Comparison of ENCODE assay signal across 8 cellular contexts in the genomic region with DNA sequence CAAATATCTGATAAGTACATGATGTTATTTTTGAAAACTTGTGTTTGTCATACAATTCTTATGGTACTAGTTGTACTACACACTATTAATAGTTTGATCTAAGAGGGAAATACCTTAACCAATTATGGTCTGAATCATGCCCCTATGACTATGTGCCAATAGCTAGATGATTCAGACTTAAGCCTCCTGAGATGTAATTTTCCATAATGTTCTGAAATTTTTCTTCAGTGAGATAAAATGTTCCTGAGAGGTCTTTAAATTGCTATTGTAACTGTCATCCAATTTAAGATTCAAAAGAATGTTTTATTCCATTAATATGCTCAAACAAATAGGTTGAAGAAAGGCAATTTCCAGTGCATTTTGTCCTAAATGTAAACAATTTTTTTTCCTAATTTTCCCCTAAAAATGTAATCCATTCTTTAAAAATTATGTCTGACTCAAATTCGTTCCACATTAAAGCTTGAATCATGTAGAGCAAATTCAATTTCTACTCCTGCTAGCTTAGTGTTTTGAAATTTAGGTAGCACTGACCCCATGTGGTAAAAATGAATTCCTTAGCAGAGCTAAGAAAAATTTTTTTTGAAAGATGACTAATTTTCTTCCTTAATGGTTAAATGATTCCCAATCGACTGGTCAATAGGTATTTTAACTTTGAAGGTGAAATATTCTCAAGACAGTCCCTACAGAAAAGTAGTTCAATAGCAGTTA. TPM values are rescaled to one million over a fixed set of nuclear protein-coding genes. Genes with fewer than 3 reads are reported as not detected.
A peak's percentile ranks its signal among the peaks of the same experiment; 100 is the strongest.
DNase-seq lines count a peak whose midpoint lies in the region; ATAC-seq and TF ChIP-seq lines count a peak whose summit lies in the region.

No MANE protein-coding gene starts in this region.

- no peak overlapping the region for H3K4me3 ChIP-seq in GM12875 (ENCODE audit: low read depth, low read length)

- no peak overlapping the region for H3K27ac ChIP-seq in RWPE1

- DNase-seq in A172 (ENCODE audit: low spot score) = peak; percentile 29
- peak; percentile 30 for DNase-seq in RWPE1 (ENCODE audit: low spot score)
- peak; percentile 7 for DNase-seq in globus pallidus (ENCODE audit: low spot score)
- no peak for DNase-seq in HUDEP-2 (lab: John Stamatoyannopoulos, UW; ENCODE audit: unreplicated experiment in 76 of 76)

- POLR2A ChIA-PET in RWPE1 (lab: Yijun Ruan, JAX; ENCODE audit: low non-redundant PET) = no interaction called here

- ATAC-seq in GM18873 (IDR thresholded peaks at IDR 0.05; ENCODE audit: low FRiP score, unreplicated experiment) (no peak), GM21825 (IDR thresholded peaks at IDR 0.05; ENCODE audit: unreplicated experiment) (no peak), HG03280 (IDR thresholded peaks at IDR 0.05; ENCODE audit: unreplicated experiment) (no peak)

- TF ChIP-seq CTCF in GM12875 (IDR thresholded peaks at IDR 0.05; ENCODE audit: borderline replicate concordance, insufficient read depth, low read depth, low read length) = 0 out of 2 replicates have a peak, but pooled peaks have one; percentile 3
- TF ChIP-seq CTCF in RWPE1 (conservative IDR thresholded peaks at IDR 0.05; ENCODE audit: low read depth) = peak; percentile 44; the same call in 1 of the 2 replicates

- CTCF ChIA-PET in RWPE1 (lab: Yijun Ruan, JAX) = interaction anchor here (0.7 kb wide), 2 partner anchors 39 to 1377 kb away, joined by 3 read pairs; no protein-coding TSS in a partner anchor

RNA-seq across cellular contexts. Expression of gene APOOL, which starts 49.1 kb away (rescaled TPM):
- 8.3 and 14.1 TPM in 2 replicates for total RNA-seq in A172 (2014; rRNA removed; shearing (Covaris generic))

Comparison
In these comparisons a context has a peak if more than half of its experiments do, and no peak if none do; other contexts are left out.
1. DNase-seq: peak in A172 (single experiment), RWPE1 (single experiment) and globus pallidus (single experiment); none in HUDEP-2 (0 of 76).